ENCODE assay signal across 1 cellular context in genomic region chr20:35275741-35276251, GRCh38.
TF ChIP-seq lines count a peak whose summit lies in the region.

No MANE protein-coding gene starts in this region.

TF ChIP-seq in HCT116, 20 proteins besides CTCF, POLR2A, EP300 and RAD21:
- TF ChIP-seq, protein P1, sequence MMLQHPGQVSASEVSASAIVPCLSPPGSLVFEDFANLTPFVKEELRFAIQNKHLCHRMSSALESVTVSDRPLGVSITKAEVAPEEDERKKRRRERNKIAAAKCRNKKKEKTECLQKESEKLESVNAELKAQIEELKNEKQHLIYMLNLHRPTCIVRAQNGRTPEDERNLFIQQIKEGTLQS (IDR thresholded peaks at IDR 0.05): no peak
